33 cellular contexts compared by ENCODE assay signal in the genomic region with DNA sequence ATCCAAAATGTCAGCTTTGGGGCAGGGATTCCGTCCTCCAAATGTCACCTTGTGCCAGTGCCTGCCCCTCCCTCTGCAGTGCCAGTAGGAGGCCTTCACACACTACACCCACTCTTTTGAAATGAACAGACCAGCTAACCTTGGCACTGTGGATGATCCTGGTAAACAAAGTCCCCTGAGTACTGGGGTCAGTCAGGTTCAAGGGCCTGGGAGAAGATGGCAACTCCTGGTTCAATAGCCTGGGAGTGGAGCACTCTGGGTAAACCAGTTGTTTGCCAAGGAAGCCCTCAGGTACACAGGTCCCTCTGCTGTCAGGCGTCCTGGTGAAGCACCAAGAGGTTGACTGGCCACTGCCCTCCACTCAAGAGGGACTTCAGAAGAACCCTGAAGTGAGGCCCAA. TPM values are rescaled to one million over a fixed set of nuclear protein-coding genes. Genes with fewer than 3 reads are reported as not detected.
"Had no signal": no experiment of that assay in that cellular context is flagged by ENCODE, and none has a peak within 500 bp of the region (broad histone marks: within the 10 kb centered on the region; RNA-seq: fewer than 3 reads in every experiment).

No MANE protein-coding gene starts in this region.

- H3K9me3 Mint-ChIP-seq: T-helper 2 cell treated with Interferon-gamma antibody and Interleukin-4, amounts not matched to agents 5 μg/mL and 100 μg/mL, for 36 hours had no signal

- H3K4me3 ChIP-seq: esophagus squamous epithelium, gastroesophageal sphincter, heart right ventricle had no signal

- H3K36me3 ChIP-seq: brain microvascular endothelial cell, gastroesophageal sphincter, heart right ventricle had no signal

- H3K36me3 Mint-ChIP-seq: activated naive CD8-positive, alpha-beta T cell had no signal

- H3K4me1 Mint-ChIP-seq: activated B cell treated with CpG ODN at 0.5 μM for 24 hours; activated T-helper 17 cell treated with anti-CD3 and anti-CD28 coated beads, Interleukin-2, amount 50 U/mL, for 72 hours; T-helper 17 cell had no signal

- H3K27ac ChIP-seq: brain microvascular endothelial cell, epithelial cell of prostate, gastroesophageal sphincter, heart right ventricle, WERI-Rb-1 had no signal

- DNase-seq: activated B cell treated with CpG ODN at 0.5 μM for 24 hours; activated CD4-positive, alpha-beta T cell treated with anti-CD3 and anti-CD28 coated beads for 48 hours; activated CD4-positive, alpha-beta T cell treated with anti-CD3 and anti-CD28 coated beads, Interleukin-2, amount 50 U/mL, for 1 hour; activated CD4-positive, alpha-beta T cell treated with anti-CD3 and anti-CD28 coated beads, Interleukin-2, amount 50 U/mL, for 48 hours; activated CD8-positive, alpha-beta memory T cell treated with anti-CD3 and anti-CD28 coated beads for 24 hours; activated CD8-positive, alpha-beta T cell treated with anti-CD3 and anti-CD28 coated beads for 36 hours; activated effector memory CD4-positive, alpha-beta T cell treated with Interleukin-2 at 50 U/mL for 16 hours; activated gamma-delta T cell treated with Interleukin-2 at 50 U/mL for 16 hours; activated naive CD4-positive, alpha-beta T cell treated with anti-CD3 and anti-CD28 coated beads, Interleukin-2, amount 50 U/mL, for 16 hours; activated naive CD4-positive, alpha-beta T cell treated with Interleukin-2 at 50 U/mL for 16 hours; activated T-cell treated with anti-CD3 and anti-CD28 coated beads, Interleukin-2, amount 50 U/mL, for 4 hours; amniotic stem cell; anterior cingulate cortex; brain microvascular endothelial cell; caudate nucleus; cortex of kidney; dermis blood vessel endothelial cell; effector CD4-positive, alpha-beta T cell; effector memory CD8-positive, alpha-beta T cell; esophagus squamous epithelium; foreskin melanocyte; heart right ventricle; T-helper 17 cell; T1000; WERI-Rb-1 had no signal

- ATAC-seq: activated CD4-positive, CD25-positive, alpha-beta regulatory T cell treated with anti-CD3 and anti-CD28 coated beads, Interleukin-2, amount 50 U/mL, for 24 hours; activated CD8-positive, alpha-beta T cell treated with anti-CD3 and anti-CD28 coated beads for 36 hours; activated T-cell treated with anti-CD3 and anti-CD28 coated beads, Interleukin-2, amount 50 U/mL, for 4 hours; activated T-helper 17 cell treated with anti-CD3 and anti-CD28 coated beads, Interleukin-2, amount 50 U/mL, for 72 hours; effector memory CD8-positive, alpha-beta T cell; gastroesophageal sphincter; heart right ventricle; T-helper 17 cell had no signal

- H3K27ac Mint-ChIP-seq: activated B cell treated with CpG ODN at 0.5 μM for 24 hours; activated CD8-positive, alpha-beta T cell treated with anti-CD3 and anti-CD28 coated beads for 36 hours; activated naive CD8-positive, alpha-beta T cell; activated T-helper 17 cell treated with anti-CD3 and anti-CD28 coated beads, Interleukin-2, amount 50 U/mL, for 72 hours; effector memory CD8-positive, alpha-beta T cell; T-helper 17 cell; T-helper 2 cell treated with Interferon-gamma antibody and Interleukin-4, amounts not matched to agents 5 μg/mL and 100 μg/mL, for 36 hours had no signal

- H3K4me1 ChIP-seq: gastroesophageal sphincter, heart right ventricle had no signal

- H3K4me3 Mint-ChIP-seq: activated B cell treated with CpG ODN at 0.5 μM for 24 hours; activated CD8-positive, alpha-beta T cell treated with anti-CD3 and anti-CD28 coated beads for 36 hours; activated naive CD8-positive, alpha-beta T cell; activated T-cell treated with anti-CD3 and anti-CD28 coated beads, Interleukin-2, amount 50 U/mL, for 4 hours; activated T-helper 17 cell treated with anti-CD3 and anti-CD28 coated beads, Interleukin-2, amount 50 U/mL, for 72 hours; effector memory CD8-positive, alpha-beta T cell; T-helper 17 cell; T-helper 2 cell treated with Interferon-gamma antibody and Interleukin-4, amounts not matched to agents 5 μg/mL and 100 μg/mL, for 36 hours had no signal

- H3K27me3 ChIP-seq: brain microvascular endothelial cell had no signal

RNA-seq across cellular contexts. Expression of a gene that starts 30.4 kb away (rescaled TPM):
- total RNA-seq: endothelial cell of umbilical vein, fibroblast of villous mesenchyme had no signal
